Comparison of ENCODE assay signal across 8 cellular contexts in the genomic region with DNA sequence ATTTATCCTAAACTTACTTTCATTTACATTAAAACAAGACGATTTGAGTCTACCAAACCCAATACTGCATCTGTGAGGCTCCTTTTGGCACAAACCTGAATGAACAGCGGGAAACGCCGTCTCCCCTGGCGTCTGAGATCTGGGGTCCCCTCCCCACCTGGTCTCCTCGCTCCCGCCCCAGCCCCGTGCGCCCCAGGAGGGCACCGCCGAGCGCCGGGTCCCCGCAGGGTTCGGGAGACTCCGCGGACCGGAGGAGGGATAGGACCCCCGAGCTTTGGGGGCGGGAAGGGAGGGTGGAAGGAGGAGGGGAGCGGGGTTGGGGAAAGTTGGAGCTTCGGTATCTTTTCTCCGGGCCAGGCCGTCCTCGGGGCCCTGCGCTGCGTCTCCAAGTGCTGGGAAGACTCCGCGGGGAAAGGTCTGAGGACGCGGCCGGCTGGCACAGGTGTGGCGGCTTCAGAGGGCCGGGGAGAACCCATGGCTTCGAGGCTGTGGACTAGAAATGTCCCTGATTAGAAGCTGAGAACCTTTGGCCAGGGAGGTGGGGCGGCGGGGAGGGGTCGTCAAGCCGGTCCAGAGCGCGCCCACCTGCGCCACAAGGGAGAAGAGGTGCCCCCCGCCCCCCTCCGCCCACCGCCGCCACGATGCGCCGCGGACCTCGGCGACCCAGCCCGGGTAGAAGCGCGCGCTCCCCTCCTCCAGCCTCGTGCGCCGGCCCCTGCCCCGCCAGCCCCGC. TPM values are rescaled to one million over a fixed set of nuclear protein-coding genes. Genes with fewer than 3 reads are reported as not detected.
DNase-seq lines count a peak whose midpoint lies in the region; ATAC-seq, FAIRE-seq and TF ChIP-seq lines count a peak whose summit lies in the region.

No MANE protein-coding gene starts in this region.

- H3K36me3 ChIP-seq in heart right ventricle (no peaks in the 10 kb centered on the region), GM12878 (ENCODE audit: control insufficient read depth in 2 of 2, insufficient read depth in 2 of 2, low read length in 1 of 2) (no peaks in the 10 kb centered on the region), lung (ENCODE audit: control insufficient read depth in 2 of 2, insufficient read depth in 2 of 2, low read length in 2 of 2) (no peaks in the 10 kb centered on the region), aorta (ENCODE audit: control insufficient read depth in 1 of 2, insufficient read depth in 2 of 2, low read length in 1 of 2) (no peaks in the 10 kb centered on the region)

- no peak overlapping the region; the same call in 1 of the 2 replicates for H2AFZ ChIP-seq in GM12878 (ENCODE audit: control insufficient read depth, low read depth, low read length)

- BruUV-seq in GM12878 (replicated peaks; lab: Mats Ljungman, UMichigan) = no TSS peak

- TF ChIP-seq EP300 in GM12878 (IDR thresholded peaks at IDR 0.05; ENCODE audit: borderline replicate concordance in 1 of 2, control insufficient read depth in 1 of 2, low read depth in 2 of 2, low read length in 2 of 2) = no peak

- H3K4me3 ChIP-seq in heart right ventricle (peak overlapping the region; percentile 32 to 66 (median 56)), GM12878 (peak overlapping the region; percentile 50), lung (peak overlapping the region; percentile 39), aorta (ENCODE audit: low read length in 2 of 2) (peak overlapping the region; percentile 37 to 67)

- intact Hi-C loops in heart right ventricle (cut with DNase I) (loop anchor here in 7 of 10 donors (5.0 to 10.0 kb wide), 3 partner anchors 235 to 597 kb away; no protein-coding TSS in a partner anchor), Right ventricle myocardium superior (cut with DNase I) (loop anchor here (5.0 kb wide), 1 partner anchor 597 kb away; no protein-coding TSS in a partner anchor), GM12878 (cut with micrococcal nuclease; ENCODE audit: unreplicated experiment) (no loop called here), aorta (cut with DNase I) (no loop called here)

- 1 to 2% methylated on average over 32 to 61 of the region's 61 CpGs for WGBS in heart right ventricle, 2 donors
- 23% methylated on average over 19 of the region's 61 CpGs for WGBS in GM12878 (ENCODE audit: insufficient coverage, insufficient replicate concordance, low lambda C conversion rate, missing lambda C conversion rate)
- 0 to 2% methylated on average over 51 to 61 of the region's 61 CpGs for WGBS in lung, 2 donors
- 1 to 2% methylated on average over 34 to 61 of the region's 61 CpGs for WGBS in aorta, 2 donors

- DNase-seq in heart right ventricle = no peak
- no peak for DNase-seq in Right ventricle myocardium superior
- no peak for DNase-seq in GM12878 (ENCODE audit: low read depth, low spot score)
- no peak for DNase-seq in lung (ENCODE audit: low spot score)
- no peak for DNase-seq in aorta
- DNase-seq in inferior parietal cortex (ENCODE audit: extremely low spot score) = no peak

- H3K27me3 ChIP-seq in heart right ventricle = peaks cover 7 to 86% (median 74%) of the 10 kb centered on the region in 7 donors
- H3K27me3 ChIP-seq in GM12878 (replicated peaks in 1 of 2; ENCODE audit: control insufficient read depth in 2 of 2, insufficient read depth in 2 of 2, low read length in 1 of 2) = no peaks in the 10 kb centered on the region
- H3K27me3 ChIP-seq in lung (ENCODE audit: control insufficient read depth, insufficient read depth) = peaks cover 5% of the 10 kb centered on the region
- no peaks in the 10 kb centered on the region for H3K27me3 ChIP-seq in aorta (ENCODE audit: control insufficient read depth in 1 of 2, insufficient read depth in 2 of 2, low read length in 1 of 2)

- no peak for FAIRE-seq in GM12878 (lab: Jason Lieb, UNC)

- H3K4me2 ChIP-seq in GM12878 (ENCODE audit: control insufficient read depth, insufficient read depth) = peak overlapping the region; percentile 42

- no peaks in the 10 kb centered on the region for H4K20me1 ChIP-seq in GM12878 (ENCODE audit: control insufficient read depth, insufficient read depth)

- no peaks in the 10 kb centered on the region for H3K79me2 ChIP-seq in GM12878 (ENCODE audit: control insufficient read depth, insufficient read depth, low read length)

- POLR2A ChIA-PET in GM12878 (lab: Charles Lee) = no interaction called here

- TF ChIP-seq POLR2A in GM12878 (IDR thresholded peaks at IDR 0.05; ENCODE audit: low read depth, low read length) = no peak

- H3K27ac ChIP-seq in heart right ventricle (peak overlapping the region in 1 of 10 donors; percentile 12), GM12878 (ENCODE audit: control insufficient read depth, insufficient read depth) (no peak overlapping the region), lung (ENCODE audit: low read depth in 1 of 2, low read length in 1 of 2) (no peak overlapping the region), aorta (ENCODE audit: low read depth in 1 of 2, low read length in 2 of 2) (no peak overlapping the region)

- SMC1A ChIA-PET in GM12878 (lab: Charles Lee; ENCODE audit: uncharacterized antibody, unreplicated experiment) = no interaction called here

- H3K4me1 ChIP-seq in heart right ventricle = peaks cover 0 to 20% (median 12%) of the 10 kb centered on the region in 9 donors
- no peaks in the 10 kb centered on the region for H3K4me1 ChIP-seq in GM12878 (ENCODE audit: control insufficient read depth, insufficient read depth, low read length)
- peaks cover 0 to 3% of the 10 kb centered on the region in 2 donors for H3K4me1 ChIP-seq in lung (ENCODE audit: control insufficient read depth in 2 of 2, insufficient read depth in 2 of 2, low read length in 2 of 2)
- peaks cover 0 to 4% of the 10 kb centered on the region in 2 donors for H3K4me1 ChIP-seq in aorta (ENCODE audit: control insufficient read depth in 1 of 2, insufficient read depth in 2 of 2, low read length in 2 of 2)

- TF ChIP-seq CTCF in heart right ventricle (IDR thresholded peaks at IDR 0.05) (no peak), GM12878 (IDR thresholded peaks at IDR 0.05 in 2 of 3, conservative IDR thresholded peaks at IDR 0.05 in 1 of 3; ENCODE audit: control insufficient read depth in 2 of 3, extremely low read depth in 1 of 3, insufficient read depth in 1 of 3, low read depth in 3 of 3, low read length in 3 of 3) (no peak), lung (IDR thresholded peaks at IDR 0.05; ENCODE audit: control extremely low read depth, extremely low read depth) (no peak)

- no peak for TF ChIP-seq RAD21 in GM12878 (IDR thresholded peaks at IDR 0.05; ENCODE audit: insufficient read depth, low read depth, low read length)

- peak overlapping the region; percentile 35; the same call in 1 of the 2 replicates for H3K9ac ChIP-seq in GM12878 (ENCODE audit: control insufficient read depth, insufficient read depth, low read length)

- RAD21 ChIA-PET in GM12878 (lab: Charles Lee; ENCODE audit: unreplicated experiment) = no interaction called here

- in situ Hi-C loops in GM12878 (cut with MboI) = no loop called here

- CTCF ChIA-PET in GM12878 (lab: Yijun Ruan, JAX) = no interaction called here

- H3K9me3 ChIP-seq in heart right ventricle = peaks cover 0 to 5% (median 0%) of the 10 kb centered on the region in 11 donors
- no peaks in the 10 kb centered on the region; the same call in 2 of the 3 replicates for H3K9me3 ChIP-seq in GM12878 (replicated peaks; ENCODE audit: control insufficient read depth, insufficient read depth, low read length)
- peaks cover 1 to 2% of the 10 kb centered on the region in 2 donors for H3K9me3 ChIP-seq in lung (ENCODE audit: control insufficient read depth in 2 of 2, insufficient read depth in 1 of 2, low read length in 1 of 2)
- no peaks in the 10 kb centered on the region for H3K9me3 ChIP-seq in aorta (ENCODE audit: control insufficient read depth, low read length)

- ATAC-seq in heart right ventricle (peak in 5 of 8 donors; percentile 18 to 43 (median 29)), Right ventricle myocardium superior (ENCODE audit: poor library complexity) (no peak), GM12878 (no peak), lung (ENCODE audit: insufficient read depth, low FRiP score) (no peak), aorta (ENCODE audit: low FRiP score) (peak; percentile 44), HG03378 (IDR thresholded peaks at IDR 0.05; ENCODE audit: unreplicated experiment) (no peak), HG03159 (IDR thresholded peaks at IDR 0.05; ENCODE audit: unreplicated experiment) (no peak)

TF ChIP-seq in GM12878, 131 proteins besides CTCF, POLR2A, EP300 and RAD21:
- TF ChIP-seq CHD2 (IDR thresholded peaks at IDR 0.05; ENCODE audit: borderline replicate concordance, low read depth, low read length) (no peak), RAD51 (IDR thresholded peaks at IDR 0.05) (no peak), EZH2 (IDR thresholded peaks at IDR 0.05; ENCODE audit: borderline replicate concordance, control insufficient read depth, low read depth, low read length) (no peak), RBBP5 (conservative IDR thresholded peaks at IDR 0.05) (no peak), TARDBP (IDR thresholded peaks at IDR 0.05; ENCODE audit: borderline replicate concordance) (no peak), GATAD2B (conservative IDR thresholded peaks at IDR 0.05; ENCODE audit: low read depth) (no peak), SREBF2 (IDR thresholded peaks at IDR 0.05; ENCODE audit: low read length) (no peak)

RNA-seq across cellular contexts. Expression of a gene that starts 0.6 kb away (rescaled TPM):
- total RNA-seq in heart right ventricle (1 to 10 TPM in 6 of 10 donors, under 1 TPM in 3, not detected in 1; 0.49 to 2.8 (median 1.2) TPM), Right ventricle myocardium superior (0.73 TPM), GM12878 (2014; rRNA removed) (not detected in 2 replicates), GM12878 (2014; rRNA removed; fragmentation: Illumina TruSeq; extraction: Trizol) (not detected in 2 replicates), GM12878 (2021) (not detected in 2 replicates), lung (1 to 10 TPM; 1.6 to 1.8 TPM), aorta (1 to 10 TPM; 4.5 to 7.0 TPM)
- polyA plus RNA-seq in heart right ventricle (1 to 10 TPM in 1 of 2 donors, under 1 TPM in 1; 0.39 to 1.0 TPM), GM12878 (2011; rRNA removed) (not detected in 2 replicates), GM12878 (2014; fragmentation: Illumina TruSeq; extraction: Trizol) (not detected in 2 replicates), GM12878 (2014; fragmentation: Nextera tagmentation; extraction: Ambion mirVana) (not detected), GM12878 (2014; rRNA removed) (not detected in 2 replicates), GM12878 (2016; fragmentation: Nextera tagmentation; extraction: Ambion mirVana) (not detected), lung (under 1 TPM; 0.31 to 0.83 TPM), aorta (not detected)
- not detected in 2 replicates for total RNA-seq in GM12878 (2013; cell fraction: nucleolus; rRNA removed)
- not detected for polyA plus RNA-seq in GM12878 (2011; ENCODE audit: low read depth)
- not detected in 2 replicates for polyA plus RNA-seq in GM12878 (2011; cell fraction: cytosol; rRNA removed)
- not detected in 2 replicates for polyA plus RNA-seq in GM12878 (2011; cell fraction: nucleus; rRNA removed)
- not detected in 2 replicates for polyA plus RNA-seq in GM12878 (2012)
- not detected in 2 replicates for polyA minus RNA-seq in GM12878 (2011; rRNA and poly(A)+ RNA removed)
- polyA minus RNA-seq in GM12878 (2011; cell fraction: cytosol; rRNA and poly(A)+ RNA removed) = not detected in 2 replicates
- not detected in 2 replicates for polyA minus RNA-seq in GM12878 (2011; cell fraction: nucleus; rRNA and poly(A)+ RNA removed)

Comparison
In these comparisons a context has a peak if more than half of its experiments do, and no peak if none do; other contexts are left out.
1. ATAC-seq: peak in heart right ventricle (5 of 8) and aorta (single experiment); none in Right ventricle myocardium superior (single experiment), GM12878 (single experiment), lung (single experiment), HG03378 (single experiment) and HG03159 (single experiment).
2. intact Hi-C loops: an anchor here in heart right ventricle (5.0 to 10.0 kb wide) and Right ventricle myocardium superior (5.0 kb wide); none called in GM12878 and aorta.
3. Peak in every context shown above with its lines, with median percentiles within 50 percentile points of each other: H3K4me3 ChIP-seq.